1 cellular context compared by ENCODE assay signal in genomic region chr22:20524004-20524481, GRCh38.
A peak's percentile ranks its signal among the peaks of the same experiment; 100 is the strongest.
TF ChIP-seq lines count a peak whose summit lies in the region.

No MANE protein-coding gene starts in this region.

TF ChIP-seq in GM12878, 131 proteins besides CTCF, POLR2A, EP300 and RAD21 (continued from another document):
- no peak for TF ChIP-seq ETV6 (conservative IDR thresholded peaks at IDR 0.05 in 1 of 2, IDR thresholded peaks at IDR 0.05 in 1 of 2; ENCODE audit: borderline replicate concordance in 1 of 2, low read depth in 1 of 2)
- 0 out of 2 replicates have a peak, but pooled peaks have one; percentile 21 for TF ChIP-seq NFIC (IDR thresholded peaks at IDR 0.05; ENCODE audit: low read depth, low read length)
- no peak for TF ChIP-seq NR2F1 (conservative IDR thresholded peaks at IDR 0.05)
- TF ChIP-seq SPI1 (IDR thresholded peaks at IDR 0.05; ENCODE audit: borderline replicate concordance, insufficient read depth, low read depth, low read length), result no peak
- peak in 1 of 2 experiments; percentile 30; a peak in 1 of 4 replicates for TF ChIP-seq IKZF2 (IDR thresholded peaks at IDR 0.05)
- no peak for TF ChIP-seq PBX3 (IDR thresholded peaks at IDR 0.05; ENCODE audit: insufficient replicate concordance, low read depth, low read length)
- TF ChIP-seq CEBPB (IDR thresholded peaks at IDR 0.05; ENCODE audit: borderline replicate concordance in 1 of 2, low read depth in 2 of 2, low read length in 2 of 2), result no peak
- no peak for TF ChIP-seq SREBF2 (IDR thresholded peaks at IDR 0.05; ENCODE audit: low read length)
- TF ChIP-seq FOS (IDR thresholded peaks at IDR 0.05; ENCODE audit: borderline replicate concordance, extremely low read depth, insufficient read length), result no peak
- TF ChIP-seq JUNB (IDR thresholded peaks at IDR 0.05), result 0 out of 2 replicates have a peak, but pooled peaks have one; percentile 16
- TF ChIP-seq MTA2 (IDR thresholded peaks at IDR 0.05; ENCODE audit: low read depth), result no peak
- peak; percentile 50 for TF ChIP-seq EED (IDR thresholded peaks at IDR 0.05; ENCODE audit: low read depth)
- TF ChIP-seq RAD51 (IDR thresholded peaks at IDR 0.05), result no peak
- TF ChIP-seq CBX5 (IDR thresholded peaks at IDR 0.05; ENCODE audit: low read depth), result no peak
- TF ChIP-seq YBX1 (IDR thresholded peaks at IDR 0.05), result no peak
- no peak for TF ChIP-seq RB1 (IDR thresholded peaks at IDR 0.05; ENCODE audit: borderline replicate concordance)
- no peak for TF ChIP-seq KAT2A (conservative IDR thresholded peaks at IDR 0.05; ENCODE audit: control insufficient read depth, low read depth, low read length)
- peak; percentile 19; the same call in 1 of the 2 replicates for TF ChIP-seq PAX5 (IDR thresholded peaks at IDR 0.05; ENCODE audit: borderline replicate concordance, low read depth, low read length)
- no peak for TF ChIP-seq MXI1 (IDR thresholded peaks at IDR 0.05; ENCODE audit: low read depth, low read length)
- TF ChIP-seq CREB1 (IDR thresholded peaks at IDR 0.05; ENCODE audit: low read depth), result no peak
- no peak for TF ChIP-seq ZSCAN29 (IDR thresholded peaks at IDR 0.05)
- TF ChIP-seq RUNX3 (IDR thresholded peaks at IDR 0.05; ENCODE audit: low read length), result peak; percentile 66
- TF ChIP-seq SMC3 (IDR thresholded peaks at IDR 0.05; ENCODE audit: borderline replicate concordance, low read length), result no peak
- TF ChIP-seq ATF2 (IDR thresholded peaks at IDR 0.05; ENCODE audit: low read length), result no peak
- TF ChIP-seq ZZZ3 (IDR thresholded peaks at IDR 0.05; ENCODE audit: control insufficient read depth, insufficient read length, low read depth), result no peak
- TF ChIP-seq SUPT20H (IDR thresholded peaks at IDR 0.05; ENCODE audit: borderline replicate concordance, control insufficient read depth, low read depth, low read length), result no peak
- no peak for TF ChIP-seq CUX1 (IDR thresholded peaks at IDR 0.05; ENCODE audit: insufficient replicate concordance, low read depth, low read length)
- no peak for TF ChIP-seq ELK1 (IDR thresholded peaks at IDR 0.05; ENCODE audit: low read depth, low read length)
- no peak for TF ChIP-seq MYB (IDR thresholded peaks at IDR 0.05; ENCODE audit: borderline replicate concordance, low read depth, low read length)
- TF ChIP-seq MEF2B (IDR thresholded peaks at IDR 0.05; ENCODE audit: partially characterized antibody, poor library complexity, severe bottlenecking), result no peak
- TF ChIP-seq EGR1 (IDR thresholded peaks at IDR 0.05; ENCODE audit: borderline replicate concordance in 1 of 2, low read depth in 2 of 2, low read length in 2 of 2), result no peak
- TF ChIP-seq FOXM1 (IDR thresholded peaks at IDR 0.05; ENCODE audit: low read depth, low read length), result no peak
- peak; percentile 32; the same call in 1 of the 2 replicates for TF ChIP-seq CREM (IDR thresholded peaks at IDR 0.05; ENCODE audit: low read depth)
